Comparison of ENCODE assay signal across 9 cellular contexts in the genomic region with DNA sequence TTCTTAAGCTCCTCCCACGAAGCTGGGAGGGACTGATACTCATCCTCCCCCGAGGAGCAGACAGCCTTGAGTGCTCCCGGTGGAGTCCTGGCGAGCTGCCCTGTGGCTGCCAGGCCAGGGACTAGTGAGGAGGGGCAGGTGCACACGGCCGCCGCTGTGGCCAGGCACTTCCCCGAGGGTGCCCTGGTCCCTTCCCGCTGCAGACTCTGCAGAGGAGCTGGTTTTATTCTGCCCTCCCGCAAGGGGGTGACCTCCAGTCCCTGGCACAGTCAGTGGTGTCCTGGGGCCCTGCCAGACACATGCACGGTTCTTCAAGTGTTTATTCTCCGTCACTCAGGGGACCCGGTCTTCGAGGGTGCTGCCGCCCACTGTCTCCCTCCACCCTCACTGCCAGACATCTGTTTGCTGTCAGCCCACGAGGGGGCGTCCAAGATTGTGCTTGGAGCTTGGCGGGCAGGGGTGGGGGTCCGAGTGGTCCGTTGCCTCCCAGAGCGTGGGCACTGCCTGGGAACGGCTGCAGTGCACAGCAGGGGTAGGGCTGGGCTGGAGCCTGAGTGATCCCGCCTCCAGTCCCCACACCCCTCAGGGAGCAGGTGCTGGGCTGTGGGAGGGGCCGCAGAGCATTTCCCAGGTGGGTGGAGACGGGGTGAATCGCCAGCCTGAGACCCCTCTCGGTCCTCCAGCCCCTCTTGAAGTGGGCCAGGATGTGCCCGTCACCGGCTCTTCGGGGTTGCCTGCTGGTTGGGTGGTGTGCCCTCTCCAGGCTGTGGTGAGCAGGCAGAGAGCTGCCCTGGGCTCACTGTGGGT. TPM values are rescaled to one million over a fixed set of nuclear protein-coding genes. Genes with fewer than 3 reads are reported as not detected.
DNase-seq lines count a peak whose midpoint lies in the region; ATAC-seq and TF ChIP-seq lines count a peak whose summit lies in the region.
"Had no signal": no experiment of that assay in that cellular context is flagged by ENCODE, and none has a peak within 500 bp of the region (broad histone marks: within the 10 kb centered on the region; RNA-seq: fewer than 3 reads in every experiment).

No MANE protein-coding gene starts in this region.

- ATAC-seq in SK-N-SH treated with all-trans-retinoic acid at 6 μM for 48 hours: peak; percentile 9
- ATAC-seq in GM21717 (IDR thresholded peaks at IDR 0.05; ENCODE audit: unreplicated experiment): no peak

- DNase-seq in GF-D8 (lab: John Stamatoyannopoulos, UW) (peak; percentile 15), NAMALWA (ENCODE audit: low spot score) (peak; percentile 78), choroid plexus epithelial cell (ENCODE audit: low read depth) (peak; percentile 26), mucosa of gallbladder (ENCODE audit: low spot score) (peak; percentile 82), GM19240 (ENCODE audit: insufficient read length, low spot score) (no peak), pons (ENCODE audit: low spot score) (no peak)

- TF ChIP-seq CTCF in choroid plexus epithelial cell (conservative IDR thresholded peaks at IDR 0.05; ENCODE audit: low read depth, low read length): peak; percentile 77

- H3K4me3 ChIP-seq in choroid plexus epithelial cell (ENCODE audit: low read depth, low read length): no peak overlapping the region

TF ChIP-seq in SK-N-SH treated with all-trans-retinoic acid at 6 μM for 48 hours, 23 proteins besides CTCF, POLR2A, EP300 and RAD21:
- TF ChIP-seq PPARA (CRISPR knock-in tag; IDR thresholded peaks at IDR 0.05; ENCODE audit: borderline replicate concordance): no peak
- no peak for TF ChIP-seq GLIS3 (CRISPR knock-in tag; IDR thresholded peaks at IDR 0.05)
- no peak for TF ChIP-seq ZFP3 (CRISPR knock-in tag; IDR thresholded peaks at IDR 0.05)

RNA-seq across cellular contexts. Expression of a gene that starts 3.1 kb away (rescaled TPM):
- 5.2 TPM for total RNA-seq in mucosa of gallbladder

RNA-seq across cellular contexts. Expression of a gene that starts 17.2 kb away (rescaled TPM):
- 6.2 TPM for total RNA-seq in mucosa of gallbladder
- total RNA-seq: activated CD8-positive, alpha-beta memory T cell treated with anti-CD3 and anti-CD28 coated beads for 36 hours had no signal

RNA-seq across cellular contexts. Expression of a gene that starts 23.2 kb away (rescaled TPM):
- 968 TPM for total RNA-seq in mucosa of gallbladder

RNA-seq across cellular contexts. Expression of a gene that starts 43.0 kb away (rescaled TPM):
- 298 TPM for total RNA-seq in mucosa of gallbladder

Comparison
In these comparisons a context has a peak if more than half of its experiments do, and no peak if none do; other contexts are left out.
1. DNase-seq: peak in GF-D8 (single experiment), NAMALWA (single experiment), choroid plexus epithelial cell (single experiment) and mucosa of gallbladder (single experiment); none in GM19240 (single experiment) and pons (single experiment).